ENCODE assay signal across 16 cellular contexts in genomic region chr10:12465385-12466136, GRCh38.
"Had no signal": no experiment of that assay in that cellular context is flagged by ENCODE, and none has a peak within 500 bp of the region (broad histone marks: within the 10 kb centered on the region; RNA-seq: fewer than 3 reads in every experiment).

No MANE protein-coding gene starts in this region.

- H3K9me3 ChIP-seq: heart right ventricle, mucosa of descending colon, SK-N-SH, tibial artery had no signal

- H3K4me2 ChIP-seq: SK-N-SH had no signal

- H3K4me1 ChIP-seq: heart right ventricle, tibial artery had no signal

- ATAC-seq: heart right ventricle; mucosa of descending colon; naive thymus-derived CD8-positive, alpha-beta T cell had no signal

- H3K36me3 ChIP-seq: heart right ventricle, neutrophil, tibial artery had no signal

- FAIRE-seq: bronchial epithelial cell, colon, islet of Langerhans had no signal

- H3K4me3 ChIP-seq: heart right ventricle, mucosa of descending colon, tibial artery had no signal

- H3K9ac ChIP-seq: SK-N-SH had no signal

- DNase-seq: activated B cell treated with CpG ODN at 0.5 μM for 24 hours; activated CD4-positive, alpha-beta T cell treated with anti-CD3 and anti-CD28 coated beads, Interleukin-2, amount 50 U/mL, for 4 hours; activated CD8-positive, alpha-beta memory T cell treated with anti-CD3 and anti-CD28 coated beads, Interleukin-2, amount 50 U/mL, for 48 hours; aorta; foreskin melanocyte; heart right ventricle; mucosa of descending colon; naive thymus-derived CD8-positive, alpha-beta T cell; retina; SK-N-SH; stimulated activated CD4-positive, alpha-beta T cell treated with anti-CD3 and anti-CD28 coated beads, Interleukin-4, amount 100 ng/mL, for 24 hours; tibial artery had no signal

- H3K27me3 ChIP-seq: heart right ventricle, neutrophil, tibial artery had no signal

- H3K27ac ChIP-seq: heart right ventricle, neutrophil, tibial artery had no signal
